In the genomic region with DNA sequence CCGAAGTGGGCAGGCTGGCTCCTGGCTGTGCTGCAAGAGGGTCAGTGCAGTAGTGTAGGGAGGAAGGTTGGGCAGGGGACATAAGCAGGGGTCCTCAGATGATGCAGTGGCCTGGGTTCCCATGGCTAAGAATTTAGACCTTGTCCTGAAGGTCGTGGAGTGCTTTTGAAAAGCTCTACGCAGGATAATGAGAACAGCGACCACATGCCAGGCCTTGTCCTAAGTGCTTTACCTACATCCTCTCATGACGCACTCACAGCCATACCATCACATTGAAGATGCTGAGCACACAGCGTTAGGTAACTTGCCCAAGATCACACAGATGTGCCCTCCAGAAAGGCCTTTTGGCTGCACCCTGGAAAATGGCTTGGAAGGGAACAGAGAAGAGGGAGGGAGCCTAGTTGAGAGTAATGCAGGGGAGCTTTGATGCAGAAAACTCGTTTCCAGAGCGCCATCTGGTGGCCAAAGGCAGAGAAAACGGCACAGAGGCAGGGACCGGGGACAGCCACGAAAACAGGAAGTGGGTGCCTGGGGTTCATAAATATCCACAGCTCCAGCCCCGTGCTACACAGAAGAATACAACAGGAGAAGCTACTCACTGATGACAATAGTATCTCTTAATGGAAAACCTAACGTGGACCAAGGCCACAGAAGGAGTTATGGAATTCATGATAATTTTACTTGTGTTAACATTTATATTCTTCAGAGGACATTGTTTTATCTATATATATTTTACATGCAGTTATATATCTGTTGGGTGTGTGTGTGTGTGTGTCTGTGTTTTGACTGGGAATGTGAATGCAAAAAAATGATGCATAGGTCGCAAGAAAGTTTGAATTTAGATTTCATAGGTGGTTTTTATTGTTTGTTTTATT, we compare ENCODE assay signal across 8 cellular contexts. TPM values are rescaled to one million over a fixed set of nuclear protein-coding genes. Genes with fewer than 3 reads are reported as not detected.
DNase-seq lines count a peak whose midpoint lies in the region; ATAC-seq and TF ChIP-seq lines count a peak whose summit lies in the region.

No MANE protein-coding gene starts in this region.

- H3K27me3 Mint-ChIP-seq in activated naive CD4-positive, alpha-beta T cell treated with anti-CD3 and anti-CD28 coated beads, Interleukin-2, amount 50 U/mL, for 24 hours, result no peaks in the 10 kb centered on the region

- H3K4me3 Mint-ChIP-seq in activated naive CD4-positive, alpha-beta T cell treated with anti-CD3 and anti-CD28 coated beads, Interleukin-2, amount 50 U/mL, for 24 hours, result peak overlapping the region; percentile 27

- peak; percentile 74 for TF ChIP-seq CTCF in GM12874 (IDR thresholded peaks at IDR 0.05; ENCODE audit: insufficient read depth, low read depth, low read length)

- no peaks in the 10 kb centered on the region for H3K36me3 Mint-ChIP-seq in activated naive CD4-positive, alpha-beta T cell treated with anti-CD3 and anti-CD28 coated beads, Interleukin-2, amount 50 U/mL, for 24 hours

- DNase-seq in NAMALWA (ENCODE audit: low spot score) (peak; percentile 97), Right ventricle myocardium superior (peak; percentile 92), renal cortical epithelial cell (ENCODE audit: low read depth) (peak; percentile 68), mesenteric fat pad (ENCODE audit: low spot score) (no peak)

- intact Hi-C loops in Right ventricle myocardium superior (cut with DNase I), result loop anchor here (5.0 to 10.0 kb wide), 2 partner anchors 76 to 268 kb away; no protein-coding TSS in a partner anchor

- peak overlapping the region; percentile 90 for H3K27ac Mint-ChIP-seq in activated naive CD4-positive, alpha-beta T cell treated with anti-CD3 and anti-CD28 coated beads, Interleukin-2, amount 50 U/mL, for 24 hours

- ATAC-seq in HG02610 (IDR thresholded peaks at IDR 0.05; ENCODE audit: unreplicated experiment), result peak; percentile 91
- ATAC-seq in SK-N-SH treated with all-trans-retinoic acid at 6 μM for 48 hours, result peak; percentile 97
- peak; percentile 89 for ATAC-seq in Right ventricle myocardium superior (ENCODE audit: poor library complexity)

- H3K4me1 Mint-ChIP-seq in activated naive CD4-positive, alpha-beta T cell treated with anti-CD3 and anti-CD28 coated beads, Interleukin-2, amount 50 U/mL, for 24 hours, result peaks cover 40% of the 10 kb centered on the region

- no peaks in the 10 kb centered on the region for H3K9me3 Mint-ChIP-seq in activated naive CD4-positive, alpha-beta T cell treated with anti-CD3 and anti-CD28 coated beads, Interleukin-2, amount 50 U/mL, for 24 hours

TF ChIP-seq in SK-N-SH treated with all-trans-retinoic acid at 6 μM for 48 hours, 23 proteins besides CTCF, POLR2A, EP300 and RAD21:
- TF ChIP-seq RARB (CRISPR knock-in tag; IDR thresholded peaks at IDR 0.05) (no peak), ISL1 (CRISPR knock-in tag; IDR thresholded peaks at IDR 0.05) (no peak), CSDC2 (CRISPR knock-in tag; IDR thresholded peaks at IDR 0.05) (no peak), OSR1 (CRISPR knock-in tag; IDR thresholded peaks at IDR 0.05) (no peak), POU6F1 (CRISPR knock-in tag; IDR thresholded peaks at IDR 0.05; ENCODE audit: borderline replicate concordance, low read depth) (no peak), TCF4 (CRISPR knock-in tag; IDR thresholded peaks at IDR 0.05; ENCODE audit: borderline replicate concordance) (no peak), ZNF8 (CRISPR knock-in tag; IDR thresholded peaks at IDR 0.05) (no peak), ZFP30 (CRISPR knock-in tag; IDR thresholded peaks at IDR 0.05) (no peak), ARNTL (CRISPR knock-in tag; IDR thresholded peaks at IDR 0.05; ENCODE audit: borderline replicate concordance, low read depth) (no peak), ZC3H10 (CRISPR knock-in tag; IDR thresholded peaks at IDR 0.05) (no peak), TSHZ2 (CRISPR knock-in tag; IDR thresholded peaks at IDR 0.05) (no peak), ZNF70 (CRISPR knock-in tag; IDR thresholded peaks at IDR 0.05) (no peak)
- TF ChIP-seq, protein P1, sequence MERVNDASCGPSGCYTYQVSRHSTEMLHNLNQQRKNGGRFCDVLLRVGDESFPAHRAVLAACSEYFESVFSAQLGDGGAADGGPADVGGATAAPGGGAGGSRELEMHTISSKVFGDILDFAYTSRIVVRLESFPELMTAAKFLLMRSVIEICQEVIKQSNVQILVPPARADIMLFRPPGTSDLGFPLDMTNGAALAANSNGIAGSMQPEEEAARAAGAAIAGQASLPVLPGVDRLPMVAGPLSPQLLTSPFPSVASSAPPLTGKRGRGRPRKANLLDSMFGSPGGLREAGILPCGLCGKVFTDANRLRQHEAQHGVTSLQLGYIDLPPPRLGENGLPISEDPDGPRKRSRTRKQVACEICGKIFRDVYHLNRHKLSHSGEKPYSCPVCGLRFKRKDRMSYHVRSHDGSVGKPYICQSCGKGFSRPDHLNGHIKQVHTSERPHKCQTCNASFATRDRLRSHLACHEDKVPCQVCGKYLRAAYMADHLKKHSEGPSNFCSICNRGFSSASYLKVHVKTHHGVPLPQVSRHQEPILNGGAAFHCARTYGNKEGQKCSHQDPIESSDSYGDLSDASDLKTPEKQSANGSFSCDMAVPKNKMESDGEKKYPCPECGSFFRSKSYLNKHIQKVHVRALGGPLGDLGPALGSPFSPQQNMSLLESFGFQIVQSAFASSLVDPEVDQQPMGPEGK (CRISPR knock-in tag; IDR thresholded peaks at IDR 0.05; ENCODE audit: borderline replicate concordance), result no peak

RNA-seq across cellular contexts. Expression of gene PCDH12, which starts 2.7 kb away (rescaled TPM):
- total RNA-seq in Right ventricle myocardium superior (9.2 TPM), renal cortical epithelial cell (0.35 and 0.45 TPM in 2 replicates), mesenteric fat pad (6.4 TPM)

RNA-seq across cellular contexts. Expression of gene RNF14, which starts 8.2 kb away (rescaled TPM):
- total RNA-seq in Right ventricle myocardium superior, result 104 TPM
- 86.3 and 113 TPM in 2 replicates for total RNA-seq in renal cortical epithelial cell
- 79.4 TPM for total RNA-seq in mesenteric fat pad

RNA-seq across cellular contexts. Expression of gene DELE1, which starts 37.0 kb away (rescaled TPM):
- total RNA-seq in Right ventricle myocardium superior (99.4 TPM), renal cortical epithelial cell (32.8 and 52.9 TPM in 2 replicates), mesenteric fat pad (74.0 TPM)

RNA-seq across cellular contexts. Expression of gene GNPDA1, which starts 52.1 kb away (rescaled TPM):
- total RNA-seq in Right ventricle myocardium superior (22.7 TPM), renal cortical epithelial cell (58.4 and 82.3 TPM in 2 replicates), mesenteric fat pad (36.2 TPM)
